4 cellular contexts compared by ENCODE assay signal in the genomic region with DNA sequence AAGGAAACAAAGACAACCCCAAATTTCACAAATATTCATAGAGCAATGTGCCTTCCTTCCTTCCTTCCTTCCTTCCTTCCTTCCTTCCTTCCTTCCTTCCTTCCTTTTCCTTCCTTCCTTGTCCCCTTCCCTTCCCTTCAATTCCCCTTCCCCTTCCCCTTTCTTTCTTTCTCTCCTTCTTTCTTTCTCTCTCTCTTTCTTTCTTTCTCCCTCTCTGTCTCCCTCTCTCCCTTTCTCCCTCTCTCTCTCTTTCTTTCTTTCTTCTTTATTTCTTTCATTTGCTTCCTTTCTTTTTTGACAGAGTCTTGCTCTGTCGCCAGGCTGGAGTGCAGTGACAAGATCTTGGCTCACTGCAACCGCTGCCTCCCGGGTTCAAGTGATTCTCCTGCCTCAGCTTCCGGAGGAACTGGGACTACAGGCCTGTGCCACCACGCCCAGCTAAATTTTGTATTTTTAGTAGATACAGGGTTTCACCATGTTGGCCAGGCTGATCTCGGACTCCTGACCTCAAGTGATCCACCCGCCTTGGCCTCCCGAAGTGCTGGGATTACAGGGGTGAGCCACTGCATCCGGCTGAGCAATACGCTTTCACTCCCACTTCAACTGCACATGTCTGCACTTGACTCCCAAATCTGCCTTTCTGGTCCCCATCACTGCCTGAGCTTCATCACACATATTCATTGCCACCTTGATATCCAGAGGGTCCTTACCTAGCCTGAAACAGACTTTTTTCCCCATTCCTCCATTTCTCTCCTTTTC. TPM values are rescaled to one million over a fixed set of nuclear protein-coding genes. Genes with fewer than 3 reads are reported as not detected.
"Had no signal": no experiment of that assay in that cellular context is flagged by ENCODE, and none has a peak within 500 bp of the region (broad histone marks: within the 10 kb centered on the region; RNA-seq: fewer than 3 reads in every experiment).

No MANE protein-coding gene starts in this region.

RNA-seq across cellular contexts. Expression of a gene that starts 9.9 kb away (rescaled TPM):
- polyA plus RNA-seq: naive thymus-derived CD4-positive, alpha-beta T cell had no signal

RNA-seq across cellular contexts. Expression of a gene that starts 10.2 kb away (rescaled TPM):
- total RNA-seq: dermis blood vessel endothelial cell; glomerular endothelial cell; naive thymus-derived CD4-positive, alpha-beta T cell; renal cortical epithelial cell had no signal
- polyA plus RNA-seq: naive thymus-derived CD4-positive, alpha-beta T cell had no signal
